ENCODE assay signal across 22 cellular contexts in genomic region chr14:32900602-32901001, GRCh38. TPM values are rescaled to one million over a fixed set of nuclear protein-coding genes. Genes with fewer than 3 reads are reported as not detected.
A peak's percentile ranks its signal among the peaks of the same experiment; 100 is the strongest.
DNase-seq lines count a peak whose midpoint lies in the region; ATAC-seq, FAIRE-seq and TF ChIP-seq lines count a peak whose summit lies in the region.
"Had no signal": no experiment of that assay in that cellular context is flagged by ENCODE, and none has a peak within 500 bp of the region (broad histone marks: within the 10 kb centered on the region; RNA-seq: fewer than 3 reads in every experiment).

No MANE protein-coding gene starts in this region.

- H3K4me2 ChIP-seq in GM23248 (ENCODE audit: unreplicated experiment) (no peak overlapping the region), smooth muscle cell (no peak overlapping the region)
- H3K4me2 ChIP-seq: A549, GM23338 had no signal

- H3K27ac Mint-ChIP-seq in activated CD8-positive, alpha-beta T cell treated with anti-CD3 and anti-CD28 coated beads for 36 hours: no peak overlapping the region
- H3K27ac Mint-ChIP-seq: CD4-positive, alpha-beta T cell; GM23338; HFFc6 had no signal

- peak; percentile 48 for FAIRE-seq in A204.1 (lab: Jason Lieb, UNC)
- FAIRE-seq: A549, GM12892, GM18507, H54 had no signal

- intact Hi-C loops in activated CD8-positive, alpha-beta T cell treated with anti-CD3 and anti-CD28 coated beads for 36 hours (cut with micrococcal nuclease): no loop called here

- H3K4me1 ChIP-seq in GM23248 (ENCODE audit: insufficient read depth): 0 out of 2 replicates have a peak, but pooled peaks cover 4% of the 10 kb centered on the region
- no peaks in the 10 kb centered on the region for H3K4me1 ChIP-seq in smooth muscle cell (ENCODE audit: low read depth)
- H3K4me1 ChIP-seq: A549, Caco-2 had no signal

- no peaks in the 10 kb centered on the region for H3K36me3 Mint-ChIP-seq in activated CD8-positive, alpha-beta T cell treated with anti-CD3 and anti-CD28 coated beads for 36 hours (ENCODE audit: low read depth)

- CTCF ChIA-PET in activated CD8-positive, alpha-beta T cell treated with anti-CD3 and anti-CD28 coated beads for 36 hours (lab: Charles Lee): no interaction called here

- H3K9me3 ChIP-seq in GM23248 (ENCODE audit: low read depth) (no peaks in the 10 kb centered on the region), smooth muscle cell (replicated peaks; ENCODE audit: low read depth) (no peaks in the 10 kb centered on the region)
- H3K9me3 ChIP-seq: A549, Caco-2 had no signal

- POLR2A ChIA-PET in activated CD8-positive, alpha-beta T cell treated with anti-CD3 and anti-CD28 coated beads for 36 hours (lab: Charles Lee): no interaction called here

- TF ChIP-seq CTCF in cardiac fibroblast (IDR thresholded peaks at IDR 0.05; ENCODE audit: low read depth, low read length) (no peak), fibroblast of pulmonary artery (IDR thresholded peaks at IDR 0.05; ENCODE audit: low read length, missing control alignments) (no peak), smooth muscle cell (IDR thresholded peaks at IDR 0.05; ENCODE audit: borderline replicate concordance, insufficient read depth, poor library complexity, severe bottlenecking) (no peak)
- TF ChIP-seq CTCF in activated CD8-positive, alpha-beta T cell treated with anti-CD3 and anti-CD28 coated beads for 36 hours (IDR thresholded peaks at IDR 0.05): no peak

- H4K20me1 ChIP-seq in GM23248 (ENCODE audit: insufficient read depth): no peaks in the 10 kb centered on the region
- no peaks in the 10 kb centered on the region for H4K20me1 ChIP-seq in smooth muscle cell (ENCODE audit: low read depth)

- H3K27ac ChIP-seq in GM23248 (no peak overlapping the region), smooth muscle cell (ENCODE audit: low read depth) (no peak overlapping the region)
- H3K27ac ChIP-seq: A549, C4-2B had no signal

- H3K9ac ChIP-seq in GM23248 (no peak overlapping the region), smooth muscle cell (ENCODE audit: low read depth) (no peak overlapping the region)

- DNase-seq in GM23248 (peak; percentile 7), cardiac fibroblast (ENCODE audit: low read depth in 2 of 2) (peak; percentile 11 to 26), fibroblast of pulmonary artery (ENCODE audit: low read depth) (peak; percentile 31), smooth muscle cell (lab: John Stamatoyannopoulos, UW; ENCODE audit: unreplicated experiment) (no peak)
- DNase-seq in activated CD8-positive, alpha-beta T cell treated with anti-CD3 and anti-CD28 coated beads for 36 hours: no peak
- DNase-seq in stimulated activated naive CD8-positive, alpha-beta T cell treated with anti-CD3 and anti-CD28 coated beads, Interleukin-15, Interleukin-2, amounts not matched to agents 100 U/mL and 50 U/mL, for 24 hours: no peak
- DNase-seq: AML-193; Caco-2; CD4-positive, alpha-beta T cell; DMS79; GDM1; HFFc6 had no signal

- H3F3A ChIP-seq in GM23248 (ENCODE audit: insufficient read depth): no peaks in the 10 kb centered on the region
- no peaks in the 10 kb centered on the region for H3F3A ChIP-seq in smooth muscle cell (ENCODE audit: low read depth)

- H3K4me3 ChIP-seq in GM23248 (no peak overlapping the region), cardiac fibroblast (replicated peaks in 1 of 2; ENCODE audit: low read depth in 2 of 2, low read length in 2 of 2) (no peak overlapping the region), fibroblast of pulmonary artery (replicated peaks; ENCODE audit: low read depth, low read length) (no peak overlapping the region), smooth muscle cell (no peak overlapping the region)
- H3K4me3 ChIP-seq: A549, GM23338 had no signal

- H2AFZ ChIP-seq in GM23248 (no peak overlapping the region), smooth muscle cell (ENCODE audit: low read depth) (no peak overlapping the region)
- H2AFZ ChIP-seq: GM23338 had no signal

- ATAC-seq in activated CD8-positive, alpha-beta T cell treated with anti-CD3 and anti-CD28 coated beads for 36 hours: no peak
- no peak for ATAC-seq in stimulated activated naive CD8-positive, alpha-beta T cell treated with anti-CD3 and anti-CD28 coated beads, Interleukin-15, Interleukin-2, amounts not matched to agents 100 U/mL and 50 U/mL, for 24 hours
- ATAC-seq in HG03039 (IDR thresholded peaks at IDR 0.05; ENCODE audit: unreplicated experiment): no peak
- ATAC-seq: A549, GM23338, HCT116 had no signal

- H3K79me2 ChIP-seq in GM23248 (ENCODE audit: insufficient read depth) (no peaks in the 10 kb centered on the region), smooth muscle cell (ENCODE audit: low read depth) (no peaks in the 10 kb centered on the region)

- H3K27me3 Mint-ChIP-seq in activated CD8-positive, alpha-beta T cell treated with anti-CD3 and anti-CD28 coated beads for 36 hours: no peaks in the 10 kb centered on the region

- WGBS in GM23248 (ENCODE audit: low coverage in 1 of 2, low lambda C conversion rate in 2 of 2, missing lambda C conversion rate in 2 of 2), 2 experiments: 68 to 72% methylated on average over 3 of the region's 3 CpGs
- 91% methylated on average over 3 of the region's 3 CpGs for WGBS in smooth muscle cell (ENCODE audit: low lambda C conversion rate)

- no peaks in the 10 kb centered on the region for H3K9me3 Mint-ChIP-seq in activated CD8-positive, alpha-beta T cell treated with anti-CD3 and anti-CD28 coated beads for 36 hours
- H3K9me3 Mint-ChIP-seq: GM23338, HFFc6 had no signal

- peaks cover 5% of the 10 kb centered on the region for H3K4me1 Mint-ChIP-seq in activated CD8-positive, alpha-beta T cell treated with anti-CD3 and anti-CD28 coated beads for 36 hours (ENCODE audit: low read depth)

- in situ Hi-C loops in GM23248 (cut with MboI): no loop called here

- H3K4me3 Mint-ChIP-seq in activated CD8-positive, alpha-beta T cell treated with anti-CD3 and anti-CD28 coated beads for 36 hours: no peak overlapping the region
- H3K4me3 Mint-ChIP-seq: CD4-positive, alpha-beta T cell; GM23338; HFFc6 had no signal

- H3K9me2 ChIP-seq in GM23248 (ENCODE audit: insufficient read depth): no peaks in the 10 kb centered on the region

- H3K27me3 ChIP-seq in GM23248 (replicated peaks; ENCODE audit: insufficient read depth): no peaks in the 10 kb centered on the region
- no peaks in the 10 kb centered on the region for H3K27me3 ChIP-seq in smooth muscle cell (ENCODE audit: low read depth)

- H3K36me3 ChIP-seq in GM23248 (ENCODE audit: low read depth): no peaks in the 10 kb centered on the region
- H3K36me3 ChIP-seq in smooth muscle cell (ENCODE audit: low read depth): no peaks in the 10 kb centered on the region

RNA-seq across cellular contexts. Expression of gene NPAS3, which starts 38.1 kb away (rescaled TPM):
- total RNA-seq in GM23248 (2014; rRNA removed; shearing (Covaris generic)): 0.65 TPM in 1 of 2 replicates, not detected in the other
- not detected in 2 replicates for polyA plus RNA-seq in GM23248 (2016; fragmentation: Nextera tagmentation; extraction: Ambion mirVana)
- total RNA-seq in smooth muscle cell: 1.2 and 2.0 TPM in 2 replicates
- polyA plus RNA-seq in smooth muscle cell: 0.19 and 0.79 TPM in 2 replicates
- total RNA-seq in activated CD8-positive, alpha-beta T cell treated with anti-CD3 and anti-CD28 coated beads for 36 hours: not detected
- total RNA-seq: Caco-2; CD4-positive, alpha-beta T cell; HFFc6; HT-29 had no signal
- polyA plus RNA-seq: A549 had no signal

Comparison
In these comparisons a context has a peak if more than half of its experiments do, and no peak if none do; other contexts are left out.
1. DNase-seq: peak in GM23248 (single experiment), cardiac fibroblast (2 of 2) and fibroblast of pulmonary artery (single experiment); none in smooth muscle cell (single experiment), activated CD8-positive, alpha-beta T cell treated with anti-CD3 and anti-CD28 coated beads for 36 hours (single experiment) and stimulated activated naive CD8-positive, alpha-beta T cell treated with anti-CD3 and anti-CD28 coated beads, Interleukin-15, Interleukin-2, amounts not matched to agents 100 U/mL and 50 U/mL, for 24 hours (single experiment).